ENCODE assay signal across 8 cellular contexts in genomic region chr20:49631074-49631716, GRCh38.
DNase-seq lines count a peak whose midpoint lies in the region; ATAC-seq and TF ChIP-seq lines count a peak whose summit lies in the region.

No MANE protein-coding gene starts in this region.

- peak overlapping the region; percentile 62 for H3K27ac Mint-ChIP-seq in osteocyte (ENCODE audit: unreplicated experiment)

- no peaks in the 10 kb centered on the region for H3K9me3 Mint-ChIP-seq in osteocyte (ENCODE audit: unreplicated experiment)

- peaks cover 23% of the 10 kb centered on the region for H3K36me3 Mint-ChIP-seq in osteocyte (ENCODE audit: unreplicated experiment)

- no peak for TF ChIP-seq CTCF in osteocyte (IDR thresholded peaks at IDR 0.05)

- H3K27me3 Mint-ChIP-seq in osteocyte (ENCODE audit: unreplicated experiment) = peaks cover 2% of the 10 kb centered on the region

- peak; percentile 21 for ATAC-seq in GM18867 (IDR thresholded peaks at IDR 0.05; ENCODE audit: unreplicated experiment)
- ATAC-seq in HG02943 (IDR thresholded peaks at IDR 0.05; ENCODE audit: low read depth, unreplicated experiment) = peak; percentile 10

- DNase-seq in cerebellar cortex (ENCODE audit: low spot score) = peak; percentile 29
- DNase-seq in osteocyte (ENCODE audit: extremely low spot score, unreplicated experiment) = no peak
- no peak for DNase-seq in epidermal melanocyte (ENCODE audit: insufficient read length, low spot score)
- DNase-seq in LoVo (ENCODE audit: low spot score) = no peak
- no peak for DNase-seq in NCI-H1048 (lab: John Stamatoyannopoulos, UW)
- no peak for DNase-seq in NCI-H2171 treated with DMSO at 0.1 percent for 48 hours (lab: John Stamatoyannopoulos, UW)

- no peak overlapping the region for H3K4me3 Mint-ChIP-seq in osteocyte (ENCODE audit: unreplicated experiment)

- H3K4me1 Mint-ChIP-seq in osteocyte (ENCODE audit: unreplicated experiment) = peaks cover 8% of the 10 kb centered on the region
